In genomic region chrX:7147978-7148824, GRCh38 we compare ENCODE assay signal across 1 cellular context.
TF ChIP-seq lines count a peak whose summit lies in the region.

PUDP (minus strand) TSS chrX:7148153; CDS start chrX:7148113, 40 bp downstream.

TF ChIP-seq in GM12878, 131 proteins besides CTCF, POLR2A, EP300 and RAD21 (continued from another document):
- TF ChIP-seq, protein P1, sequence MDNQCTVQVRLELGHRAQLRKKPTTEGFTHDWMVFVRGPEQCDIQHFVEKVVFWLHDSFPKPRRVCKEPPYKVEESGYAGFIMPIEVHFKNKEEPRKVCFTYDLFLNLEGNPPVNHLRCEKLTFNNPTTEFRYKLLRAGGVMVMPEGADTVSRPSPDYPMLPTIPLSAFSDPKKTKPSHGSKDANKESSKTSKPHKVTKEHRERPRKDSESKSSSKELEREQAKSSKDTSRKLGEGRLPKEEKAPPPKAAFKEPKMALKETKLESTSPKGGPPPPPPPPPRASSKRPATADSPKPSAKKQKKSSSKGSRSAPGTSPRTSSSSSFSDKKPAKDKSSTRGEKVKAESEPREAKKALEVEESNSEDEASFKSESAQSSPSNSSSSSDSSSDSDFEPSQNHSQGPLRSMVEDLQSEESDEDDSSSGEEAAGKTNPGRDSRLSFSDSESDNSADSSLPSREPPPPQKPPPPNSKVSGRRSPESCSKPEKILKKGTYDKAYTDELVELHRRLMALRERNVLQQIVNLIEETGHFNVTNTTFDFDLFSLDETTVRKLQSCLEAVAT (IDR thresholded peaks at IDR 0.05) = peak; percentile 71
- TF ChIP-seq TARDBP (IDR thresholded peaks at IDR 0.05; ENCODE audit: borderline replicate concordance) (no peak), MTA2 (IDR thresholded peaks at IDR 0.05; ENCODE audit: low read depth) (peak; percentile 61), NKRF (conservative IDR thresholded peaks at IDR 0.05) (peak; percentile 54), CBX5 (IDR thresholded peaks at IDR 0.05; ENCODE audit: low read depth) (no peak), REST (IDR thresholded peaks at IDR 0.05; ENCODE audit: low read depth, low read length) (no peak), YY1 (IDR thresholded peaks at IDR 0.05; ENCODE audit: low read depth, low read length) (peak; percentile 94), JUND (IDR thresholded peaks at IDR 0.05; ENCODE audit: low read depth, low read length) (no peak), BHLHE40 (IDR thresholded peaks at IDR 0.05; ENCODE audit: borderline replicate concordance in 1 of 2, low read depth in 2 of 2, low read length in 1 of 2) (peak in 1 of 2 experiments; percentile 19; a peak in 2 of 4 replicates), NBN (IDR thresholded peaks at IDR 0.05) (peak; percentile 69; the same call in 1 of the 2 replicates), RBBP5 (conservative IDR thresholded peaks at IDR 0.05) (no peak), PAX5 (IDR thresholded peaks at IDR 0.05; ENCODE audit: borderline replicate concordance, low read depth, low read length) (peak; percentile 44; the same call in 1 of the 2 replicates), ZNF207 (IDR thresholded peaks at IDR 0.05; ENCODE audit: borderline replicate concordance) (peak; percentile 57), IKZF2 (IDR thresholded peaks at IDR 0.05) (peak; percentile 35 to 50; a peak in 2 of 4 replicates), POU2F2 (IDR thresholded peaks at IDR 0.05; ENCODE audit: borderline replicate concordance, low read depth, low read length) (0 out of 3 replicates have a peak, but pooled peaks have one; percentile 50), DPF2 (IDR thresholded peaks at IDR 0.05) (peak; percentile 78), RFX5 (IDR thresholded peaks at IDR 0.05; ENCODE audit: low read depth, low read length) (no peak), EGR1 (IDR thresholded peaks at IDR 0.05; ENCODE audit: borderline replicate concordance in 1 of 2, low read depth in 2 of 2, low read length in 2 of 2) (peak in 1 of 2 experiments; percentile 91; a peak in 2 of 3 replicates), TAF1 (IDR thresholded peaks at IDR 0.05; ENCODE audit: borderline replicate concordance, low read depth, low read length) (peak; percentile 78), NR2F1 (conservative IDR thresholded peaks at IDR 0.05) (0 out of 2 replicates have a peak, but pooled peaks have one; percentile 9)
- TF ChIP-seq, protein P2, sequence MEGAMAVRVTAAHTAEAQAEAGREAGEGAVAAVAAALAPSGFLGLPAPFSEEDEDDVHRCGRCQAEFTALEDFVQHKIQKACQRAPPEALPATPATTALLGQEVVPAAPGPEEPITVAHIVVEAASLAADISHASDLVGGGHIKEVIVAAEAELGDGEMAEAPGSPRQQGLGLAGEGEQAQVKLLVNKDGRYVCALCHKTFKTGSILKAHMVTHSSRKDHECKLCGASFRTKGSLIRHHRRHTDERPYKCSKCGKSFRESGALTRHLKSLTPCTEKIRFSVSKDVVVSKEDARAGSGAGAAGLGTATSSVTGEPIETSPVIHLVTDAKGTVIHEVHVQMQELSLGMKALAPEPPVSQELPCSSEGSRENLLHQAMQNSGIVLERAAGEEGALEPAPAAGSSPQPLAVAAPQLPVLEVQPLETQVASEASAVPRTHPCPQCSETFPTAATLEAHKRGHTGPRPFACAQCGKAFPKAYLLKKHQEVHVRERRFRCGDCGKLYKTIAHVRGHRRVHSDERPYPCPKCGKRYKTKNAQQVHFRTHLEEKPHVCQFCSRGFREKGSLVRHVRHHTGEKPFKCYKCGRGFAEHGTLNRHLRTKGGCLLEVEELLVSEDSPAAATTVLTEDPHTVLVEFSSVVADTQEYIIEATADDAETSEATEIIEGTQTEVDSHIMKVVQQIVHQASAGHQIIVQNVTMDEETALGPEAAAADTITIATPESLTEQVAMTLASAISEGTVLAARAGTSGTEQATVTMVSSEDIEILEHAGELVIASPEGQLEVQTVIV (IDR thresholded peaks at IDR 0.05; ENCODE audit: borderline replicate concordance, partially characterized antibody) = no peak
TF ChIP-seq in GM12878: peak in this region for 41.
